12 cellular contexts compared by ENCODE assay signal in genomic region chr2:32330136-32330535, GRCh38.
"Had no signal": no experiment of that assay in that cellular context is flagged by ENCODE, and none has a peak within 500 bp of the region (broad histone marks: within the 10 kb centered on the region; RNA-seq: fewer than 3 reads in every experiment).

No MANE protein-coding gene starts in this region.

- H3K4me3 ChIP-seq: gastrocnemius medialis, heart right ventricle, left ventricle myocardium inferior had no signal

- DNase-seq: activated CD4-positive, alpha-beta T cell treated with anti-CD3 and anti-CD28 coated beads for 48 hours; activated CD8-positive, alpha-beta T cell treated with anti-CD3 and anti-CD28 coated beads, Interleukin-2, amount 10 ng/mL, durations not matched to agents 7 days and 5 days; activated naive CD4-positive, alpha-beta T cell; activated naive CD8-positive, alpha-beta T cell treated with anti-CD3 and anti-CD28 coated beads, Interleukin-2, amount 50 U/mL, for 24 hours; dermis blood vessel endothelial cell; gastrocnemius medialis; heart right ventricle; left ventricle myocardium inferior; occipital lobe; stimulated activated CD4-positive, alpha-beta T cell treated with anti-CD3 and anti-CD28 coated beads, Interleukin-4, amount 100 ng/mL, for 1 hour; stimulated activated CD8-positive, alpha-beta memory T cell treated with anti-CD3 and anti-CD28 coated beads, Interleukin-4, amount 100 ng/mL, for 48 hours; stimulated activated naive CD8-positive, alpha-beta T cell treated with anti-CD3 and anti-CD28 coated beads, Interleukin-15, Interleukin-2, amounts not matched to agents 100 U/mL and 50 U/mL, for 24 hours had no signal

- H3K9me3 ChIP-seq: gastrocnemius medialis, heart right ventricle, left ventricle myocardium inferior had no signal

- H3K27me3 ChIP-seq: gastrocnemius medialis, heart right ventricle had no signal

- H3K27ac ChIP-seq: gastrocnemius medialis, heart right ventricle, left ventricle myocardium inferior had no signal

- H3K4me1 ChIP-seq: gastrocnemius medialis had no signal

- H3K36me3 ChIP-seq: gastrocnemius medialis had no signal
